In the genomic region with DNA sequence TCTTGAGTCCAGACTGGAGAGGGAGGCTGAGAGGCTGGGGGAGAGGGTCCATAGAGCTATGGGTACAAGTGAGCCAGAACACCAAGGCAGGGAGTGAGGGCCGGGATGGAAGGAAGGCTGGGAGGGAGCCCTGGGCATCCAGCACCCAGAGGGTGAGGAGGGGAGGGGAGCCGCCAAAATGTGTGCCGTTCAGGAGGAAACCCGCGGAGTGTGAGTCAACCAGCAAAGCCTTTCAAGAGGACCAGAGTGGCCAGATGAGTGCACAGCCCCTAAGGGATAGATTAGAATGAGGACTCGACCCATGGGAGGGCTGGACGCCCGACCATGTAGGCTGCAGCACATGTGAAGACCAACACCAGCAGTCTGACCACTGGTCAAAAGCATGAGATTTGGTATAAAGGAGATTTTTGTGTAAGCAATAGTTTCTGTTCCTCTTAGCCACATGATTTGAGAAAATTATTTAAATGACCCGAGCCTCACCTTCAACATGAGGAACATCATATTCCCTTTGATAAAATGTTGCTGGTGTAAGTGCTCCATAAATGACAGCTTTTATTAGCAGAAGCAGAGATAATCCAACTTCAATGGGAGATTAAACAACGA, we compare ENCODE assay signal across 13 cellular contexts.
DNase-seq lines count a peak whose midpoint lies in the region; ATAC-seq and TF ChIP-seq lines count a peak whose summit lies in the region.
"Had no signal": no experiment of that assay in that cellular context is flagged by ENCODE, and none has a peak within 500 bp of the region (broad histone marks: within the 10 kb centered on the region; RNA-seq: fewer than 3 reads in every experiment).

No MANE protein-coding gene starts in this region.

- POLR2A ChIA-PET in PC-9 (lab: Charles Lee; ENCODE audit: unreplicated experiment) = interaction anchor here (0.6 to 0.7 kb wide), 3 partner anchors 388 to 981 kb away, joined by 3 to 8 read pairs (median 6); no protein-coding TSS in a partner anchor

- H3F3A ChIP-seq in PC-9 (ENCODE audit: insufficient read depth, low read depth) = peaks cover 6% of the 10 kb centered on the region; the same call in 1 of the 2 replicates

- H3K27me3 ChIP-seq in PC-9 (ENCODE audit: insufficient read depth, low read depth) (no peaks in the 10 kb centered on the region), stomach (no peaks in the 10 kb centered on the region)
- H3K27me3 ChIP-seq: right atrium auricular region had no signal

- H3K27ac ChIP-seq in PC-9 = peak overlapping the region; percentile 59
- H3K27ac ChIP-seq in stomach = no peak overlapping the region
- H3K27ac ChIP-seq: GM23248, right atrium auricular region had no signal

- H3K36me3 ChIP-seq in PC-9 (ENCODE audit: low read depth) (no peaks in the 10 kb centered on the region), stomach (no peaks in the 10 kb centered on the region)
- H3K36me3 ChIP-seq: right atrium auricular region had no signal

- no peaks in the 10 kb centered on the region for H3K9me3 ChIP-seq in PC-9 (ENCODE audit: insufficient read depth, low read depth)
- H3K9me3 ChIP-seq in stomach = peaks cover 0 to 4% (median 0%) of the 10 kb centered on the region in 4 donors
- H3K9me3 ChIP-seq: right atrium auricular region had no signal

- no peak for DNase-seq in PC-9
- peak; percentile 9 for DNase-seq in mucosa of gallbladder (ENCODE audit: low spot score)
- no peak for DNase-seq in HK-2 (ENCODE audit: unreplicated experiment)
- DNase-seq in NCI-H446 treated with DMSO at 0.1 percent for 48 hours (lab: John Stamatoyannopoulos, UW) = no peak
- no peak for DNase-seq in stomach
- DNase-seq: activated B cell treated with CpG ODN at 0.5 μM for 24 hours; activated CD8-positive, alpha-beta memory T cell treated with anti-CD3 and anti-CD28 coated beads, Interleukin-2, amount 50 U/mL, for 48 hours; CD4-positive, alpha-beta memory T cell; natural killer cell had no signal

- peak overlapping the region; percentile 57 for H3K4me2 ChIP-seq in PC-9

- no peak overlapping the region for H2AFZ ChIP-seq in PC-9
- H2AFZ ChIP-seq: GM23248 had no signal

- TF ChIP-seq EP300 in stomach (IDR thresholded peaks at IDR 0.05) = no peak

- no peaks in the 10 kb centered on the region for H4K20me1 ChIP-seq in PC-9 (ENCODE audit: insufficient read depth)

- no TSS peak for BruUV-seq in PC-9 (replicated peaks; lab: Mats Ljungman, UMichigan)

- CTCF ChIA-PET in PC-9 (lab: Charles Lee) = interaction anchor here (0.7 kb wide), 1 partner anchor 322 kb away, joined by 7 read pairs; no protein-coding TSS in a partner anchor

- H3K79me2 ChIP-seq in PC-9 (ENCODE audit: low read depth) = no peaks in the 10 kb centered on the region

- intact Hi-C loops in PC-9 (cut with micrococcal nuclease; ENCODE audit: unreplicated experiment) (loop anchor here (2.0 to 10.0 kb wide), 4 partner anchors 128 to 248 kb away; no protein-coding TSS in a partner anchor), stomach (cut with DNase I; ENCODE audit: low total_unique reads) (no loop called here)

- H3K4me1 ChIP-seq in PC-9 (replicated peaks; ENCODE audit: insufficient read depth) = peaks cover 42% of the 10 kb centered on the region
- peaks cover 0 to 12% (median 8%) of the 10 kb centered on the region in 4 donors for H3K4me1 ChIP-seq in stomach

- no peaks in the 10 kb centered on the region for H3K9me2 ChIP-seq in PC-9 (ENCODE audit: insufficient read depth)

- peak; percentile 53 for ATAC-seq in GM18511 (IDR thresholded peaks at IDR 0.05; ENCODE audit: unreplicated experiment)
- ATAC-seq in GM21786 (IDR thresholded peaks at IDR 0.05; ENCODE audit: unreplicated experiment) = peak; percentile 37

- H3K4me3 ChIP-seq in PC-9 (peak overlapping the region; percentile 12; the same call in 1 of the 2 replicates), stomach (no peak overlapping the region)
- H3K4me3 ChIP-seq: GM23248, right atrium auricular region had no signal

- WGBS in stomach, 5 donors = 80 to 88% (median 85%) methylated on average over 10 of the region's 10 CpGs

- TF ChIP-seq CTCF in PC-9 (conservative IDR thresholded peaks at IDR 0.05) (0 out of 2 replicates have a peak, but pooled peaks have one; percentile 34), stomach (IDR thresholded peaks at IDR 0.05) (no peak)

- TF ChIP-seq POLR2A in stomach (IDR thresholded peaks at IDR 0.05) = no peak
